ENCODE assay signal across 15 cellular contexts in genomic region chr10:79387974-79388850, GRCh38. TPM values are rescaled to one million over a fixed set of nuclear protein-coding genes. Genes with fewer than 3 reads are reported as not detected.
DNase-seq lines count a peak whose midpoint lies in the region; ATAC-seq and TF ChIP-seq lines count a peak whose summit lies in the region.
"Had no signal": no experiment of that assay in that cellular context is flagged by ENCODE, and none has a peak within 500 bp of the region (broad histone marks: within the 10 kb centered on the region; RNA-seq: fewer than 3 reads in every experiment).

No MANE protein-coding gene starts in this region.

- H3K27me3 Mint-ChIP-seq in natural killer cell (ENCODE audit: low read depth in 2 of 2) (no peaks in the 10 kb centered on the region), neural progenitor cell (ENCODE audit: insufficient read depth, low read depth) (no peaks in the 10 kb centered on the region)
- H3K27me3 Mint-ChIP-seq in natural killer cell treated with Interleukin-12 subunit alpha and Interleukin-12 subunit beta and Interleukin-15 and Interleukin-18, amount 100 ng/mL, for 72 hours, result no peaks in the 10 kb centered on the region
- H3K27me3 Mint-ChIP-seq: activated naive CD8-positive, alpha-beta T cell had no signal

- no peak overlapping the region for H2AFZ ChIP-seq in neural progenitor cell (replicated peaks)

- DNase-seq in natural killer cell (peak; percentile 9), colonic mucosa (peak; percentile 16), neural progenitor cell (ENCODE audit: low spot score) (no peak), NAMALWA (ENCODE audit: low spot score) (no peak), DMS114 treated with DMSO at 0.1 percent for 48 hours (lab: John Stamatoyannopoulos, UW; ENCODE audit: unreplicated experiment) (no peak), foreskin melanocyte (no peak)
- no peak for DNase-seq in natural killer cell treated with Interleukin-12 subunit alpha and Interleukin-12 subunit beta and Interleukin-15 and Interleukin-18, amount 100 ng/mL, for 72 hours (ENCODE audit: low spot score)
- no peak for DNase-seq in central memory CD4-positive, alpha-beta T cell
- DNase-seq: dermis blood vessel endothelial cell; NCI-H187 treated with DMSO at 0.1 percent for 48 hours; NK-92 treated with Interleukin-12 subunit alpha and Interleukin-12 subunit beta, amount 100 ng/mL, for 24 hours had no signal

- no peak overlapping the region for H3K27ac Mint-ChIP-seq in natural killer cell
- no peak overlapping the region for H3K27ac Mint-ChIP-seq in natural killer cell treated with Interleukin-12 subunit alpha and Interleukin-12 subunit beta and Interleukin-15 and Interleukin-18, amount 100 ng/mL, for 72 hours
- peak overlapping the region; percentile 57 for H3K27ac Mint-ChIP-seq in neural progenitor cell
- H3K27ac Mint-ChIP-seq: activated naive CD8-positive, alpha-beta T cell; WTC11 had no signal

- H3K9ac ChIP-seq in colonic mucosa (ENCODE audit: low read depth in 2 of 2, low read length in 2 of 2), result no peak overlapping the region
- H3K9ac ChIP-seq in neural progenitor cell, result no peak overlapping the region
- H3K9ac ChIP-seq: KMS-11 had no signal

- H3K4me1 Mint-ChIP-seq in natural killer cell (peaks cover 0 to 15% of the 10 kb centered on the region in 2 donors), neural progenitor cell (no peaks in the 10 kb centered on the region)
- peaks cover 0 to 2% of the 10 kb centered on the region in 2 donors for H3K4me1 Mint-ChIP-seq in natural killer cell treated with Interleukin-12 subunit alpha and Interleukin-12 subunit beta and Interleukin-15 and Interleukin-18, amount 100 ng/mL, for 72 hours (ENCODE audit: low read depth in 2 of 2)
- H3K4me1 Mint-ChIP-seq: WTC11 had no signal

- H3K27me3 ChIP-seq in colonic mucosa (no peaks in the 10 kb centered on the region), neural progenitor cell (no peaks in the 10 kb centered on the region)

- H3K9me3 ChIP-seq in colonic mucosa (no peaks in the 10 kb centered on the region), neural progenitor cell (ENCODE audit: low read depth) (no peaks in the 10 kb centered on the region)

- H3K79me2 ChIP-seq in neural progenitor cell (ENCODE audit: low read depth), result no peaks in the 10 kb centered on the region

- H3K27ac ChIP-seq in colonic mucosa (no peak overlapping the region), neural progenitor cell (no peak overlapping the region)
- H3K27ac ChIP-seq: KMS-11, SK-N-MC had no signal

- no peaks in the 10 kb centered on the region for H3K4me1 ChIP-seq in colonic mucosa
- no peaks in the 10 kb centered on the region for H3K4me1 ChIP-seq in neural progenitor cell

- no peaks in the 10 kb centered on the region for H3F3A ChIP-seq in neural progenitor cell (ENCODE audit: low read depth)

- H3K9me3 Mint-ChIP-seq in natural killer cell (no peaks in the 10 kb centered on the region), neural progenitor cell (no peaks in the 10 kb centered on the region)
- no peaks in the 10 kb centered on the region for H3K9me3 Mint-ChIP-seq in natural killer cell treated with Interleukin-12 subunit alpha and Interleukin-12 subunit beta and Interleukin-15 and Interleukin-18, amount 100 ng/mL, for 72 hours
- H3K9me3 Mint-ChIP-seq: WTC11 had no signal

- intact Hi-C loops in natural killer cell (cut with micrococcal nuclease) (no loop called here), colonic mucosa (cut with DNase I) (no loop called here)

- H3K4me2 ChIP-seq in neural progenitor cell, result no peak overlapping the region
- H3K4me2 ChIP-seq: KMS-11 had no signal

- no peak for ATAC-seq in natural killer cell
- ATAC-seq in natural killer cell treated with Interleukin-12 subunit alpha and Interleukin-12 subunit beta and Interleukin-15 and Interleukin-18, amount 100 ng/mL, for 72 hours, result no peak
- ATAC-seq: WTC11 had no signal

- H3K36me3 ChIP-seq in colonic mucosa (no peaks in the 10 kb centered on the region), neural progenitor cell (no peaks in the 10 kb centered on the region)

- H3K4me3 ChIP-seq in colonic mucosa (no peak overlapping the region), neural progenitor cell (no peak overlapping the region)
- H3K4me3 ChIP-seq: SK-N-MC had no signal

- no peaks in the 10 kb centered on the region for H4K20me1 ChIP-seq in neural progenitor cell (ENCODE audit: low read depth)

- no peak for TF ChIP-seq CTCF in natural killer cell (IDR thresholded peaks at IDR 0.05)
- no peak for TF ChIP-seq CTCF in colonic mucosa (IDR thresholded peaks at IDR 0.05)
- no peak for TF ChIP-seq CTCF in neural progenitor cell (IDR thresholded peaks at IDR 0.05)

- H3K36me3 Mint-ChIP-seq in natural killer cell (no peaks in the 10 kb centered on the region), neural progenitor cell (no peaks in the 10 kb centered on the region)
- no peaks in the 10 kb centered on the region for H3K36me3 Mint-ChIP-seq in natural killer cell treated with Interleukin-12 subunit alpha and Interleukin-12 subunit beta and Interleukin-15 and Interleukin-18, amount 100 ng/mL, for 72 hours
- H3K36me3 Mint-ChIP-seq: activated naive CD8-positive, alpha-beta T cell; WTC11 had no signal

- H3K4me3 Mint-ChIP-seq in natural killer cell, result no peak overlapping the region
- H3K4me3 Mint-ChIP-seq in natural killer cell treated with Interleukin-12 subunit alpha and Interleukin-12 subunit beta and Interleukin-15 and Interleukin-18, amount 100 ng/mL, for 72 hours, result no peak overlapping the region
- no peak overlapping the region for H3K4me3 Mint-ChIP-seq in neural progenitor cell
- H3K4me3 Mint-ChIP-seq: activated naive CD8-positive, alpha-beta T cell; WTC11 had no signal

RNA-seq across cellular contexts. Expression of gene PPIF, which starts 40.9 kb away (rescaled TPM):
- total RNA-seq in natural killer cell (10 to 100 TPM; 59.5 to 99.1 (median 66.3) TPM), colonic mucosa (100 to 1,000 TPM in 1 of 2 donors, 10 to 100 TPM in 1; 99.3 to 154 TPM), neural progenitor cell (ENCODE audit: low replicate concordance) (27.1 and 27.8 TPM in 2 replicates)
- 100 to 1,000 TPM; 266 to 391 TPM for total RNA-seq in natural killer cell treated with Interleukin-12 subunit alpha and Interleukin-12 subunit beta and Interleukin-15 and Interleukin-18, amount 100 ng/mL, for 72 hours

RNA-seq across cellular contexts. Expression of gene ZCCHC24, which starts 57.2 kb away (rescaled TPM):
- total RNA-seq in natural killer cell (1 to 10 TPM; 2.8 to 4.0 (median 3.6) TPM), colonic mucosa (10 to 100 TPM in 1 of 2 donors, 1 to 10 TPM in 1; 4.6 to 19.1 TPM), neural progenitor cell (ENCODE audit: low replicate concordance) (5.9 and 10.7 TPM in 2 replicates)
- total RNA-seq in natural killer cell treated with Interleukin-12 subunit alpha and Interleukin-12 subunit beta and Interleukin-15 and Interleukin-18, amount 100 ng/mL, for 72 hours, result 1 to 10 TPM in 1 of 2 donors, under 1 TPM in 1; 0.73 to 1.3 TPM

Comparison
In these comparisons a context has a peak if more than half of its experiments do, and no peak if none do; other contexts are left out.
1. DNase-seq: peak in natural killer cell (single experiment) and colonic mucosa (single experiment); none in natural killer cell treated with Interleukin-12 subunit alpha and Interleukin-12 subunit beta and Interleukin-15 and Interleukin-18, amount 100 ng/mL, for 72 hours (single experiment), neural progenitor cell (single experiment), NAMALWA (single experiment), DMS114 treated with DMSO at 0.1 percent for 48 hours (single experiment), foreskin melanocyte (single experiment) and central memory CD4-positive, alpha-beta T cell (single experiment).